27 cellular contexts compared by ENCODE assay signal in genomic region chr2:18272148-18272494, GRCh38.
"Had no signal": no experiment of that assay in that cellular context is flagged by ENCODE, and none has a peak within 500 bp of the region (broad histone marks: within the 10 kb centered on the region; RNA-seq: fewer than 3 reads in every experiment).

No MANE protein-coding gene starts in this region.

- H3K27me3 Mint-ChIP-seq: effector memory CD8-positive, alpha-beta T cell; progenitor cell of endocrine pancreas; stimulated activated memory B cell treated with anti-CD40 and anti-IgM and Interleukin-4, amounts not matched to agents 10 μg/mL and 1 μg/mL and 100 μg/mL, for 72 hours; stimulated activated naive CD8-positive, alpha-beta T cell treated with anti-CD3 and anti-CD28 coated beads, Interleukin-15, Interleukin-2, amounts not matched to agents 100 ng/mL and 50 ng/mL, for 24 hours had no signal

- H3K4me3 Mint-ChIP-seq: effector memory CD8-positive, alpha-beta T cell; naive thymus-derived CD8-positive, alpha-beta T cell; nephron progenitor cell; stimulated activated memory B cell treated with anti-CD40 and anti-IgM and Interleukin-4, amounts not matched to agents 10 μg/mL and 1 μg/mL and 100 μg/mL, for 72 hours; stimulated activated naive CD8-positive, alpha-beta T cell treated with anti-CD3 and anti-CD28 coated beads, Interleukin-15, Interleukin-2, amounts not matched to agents 100 ng/mL and 50 ng/mL, for 24 hours had no signal

- H3K27ac ChIP-seq: esophagus squamous epithelium, heart right ventricle, lower lobe of right lung, pancreas, sigmoid colon, suprapubic skin, transverse colon, upper lobe of right lung, uterus had no signal

- H3K4me1 Mint-ChIP-seq: naive thymus-derived CD8-positive, alpha-beta T cell; nephron progenitor cell; stimulated activated memory B cell treated with anti-CD40 and anti-IgM and Interleukin-4, amounts not matched to agents 10 μg/mL and 1 μg/mL and 100 μg/mL, for 72 hours had no signal

- H3K27me3 ChIP-seq: esophagus squamous epithelium, heart right ventricle, pancreas, sigmoid colon, suprapubic skin, transverse colon, upper lobe of right lung, uterus had no signal

- ATAC-seq: effector memory CD8-positive, alpha-beta T cell; left colon; left ventricle myocardium superior; naive thymus-derived CD8-positive, alpha-beta T cell; pancreas had no signal

- H3K9me3 ChIP-seq: esophagus squamous epithelium, lower lobe of right lung, pancreas, sigmoid colon, suprapubic skin, transverse colon, upper lobe of right lung, uterus had no signal

- H3K4me1 ChIP-seq: esophagus squamous epithelium, heart right ventricle, lower lobe of right lung, pancreas, sigmoid colon, suprapubic skin, transverse colon, upper lobe of right lung, uterus had no signal

- H3K4me3 ChIP-seq: esophagus squamous epithelium, heart right ventricle, lower lobe of right lung, pancreas, sigmoid colon, suprapubic skin, transverse colon, upper lobe of right lung, uterus had no signal

- H3K9me3 Mint-ChIP-seq: stimulated activated naive CD8-positive, alpha-beta T cell treated with anti-CD3 and anti-CD28 coated beads, Interleukin-15, Interleukin-2, amounts not matched to agents 100 ng/mL and 50 ng/mL, for 24 hours had no signal

- DNase-seq: cortex of kidney; effector memory CD8-positive, alpha-beta T cell; erythroblast; esophagus squamous epithelium; foreskin melanocyte; glutamatergic neuron; heart right ventricle; hippocampal formation; kidney glomerular epithelial cell; left colon; left ventricle myocardium superior; lower lobe of right lung; naive thymus-derived CD8-positive, alpha-beta T cell; nephron progenitor cell; occipital lobe; sigmoid colon; stimulated activated CD4-positive, alpha-beta T cell treated with anti-CD3 and anti-CD28 coated beads, Interleukin-4, amount 100 ng/mL, for 4 hours; transverse colon; uterus had no signal

- H3K27ac Mint-ChIP-seq: effector memory CD8-positive, alpha-beta T cell; naive thymus-derived CD8-positive, alpha-beta T cell; nephron progenitor cell; progenitor cell of endocrine pancreas; stimulated activated memory B cell treated with anti-CD40 and anti-IgM and Interleukin-4, amounts not matched to agents 10 μg/mL and 1 μg/mL and 100 μg/mL, for 72 hours; stimulated activated naive CD8-positive, alpha-beta T cell treated with anti-CD3 and anti-CD28 coated beads, Interleukin-15, Interleukin-2, amounts not matched to agents 100 ng/mL and 50 ng/mL, for 24 hours had no signal

- H3K36me3 Mint-ChIP-seq: naive thymus-derived CD8-positive, alpha-beta T cell; stimulated activated memory B cell treated with anti-CD40 and anti-IgM and Interleukin-4, amounts not matched to agents 10 μg/mL and 1 μg/mL and 100 μg/mL, for 72 hours had no signal

- H3K36me3 ChIP-seq: esophagus squamous epithelium, heart right ventricle, lower lobe of right lung, pancreas, sigmoid colon, suprapubic skin, transverse colon, upper lobe of right lung, uterus had no signal

- FAIRE-seq: endometrium, islet of Langerhans, pancreas had no signal
